Comparison of ENCODE assay signal across 32 cellular contexts in the genomic region with DNA sequence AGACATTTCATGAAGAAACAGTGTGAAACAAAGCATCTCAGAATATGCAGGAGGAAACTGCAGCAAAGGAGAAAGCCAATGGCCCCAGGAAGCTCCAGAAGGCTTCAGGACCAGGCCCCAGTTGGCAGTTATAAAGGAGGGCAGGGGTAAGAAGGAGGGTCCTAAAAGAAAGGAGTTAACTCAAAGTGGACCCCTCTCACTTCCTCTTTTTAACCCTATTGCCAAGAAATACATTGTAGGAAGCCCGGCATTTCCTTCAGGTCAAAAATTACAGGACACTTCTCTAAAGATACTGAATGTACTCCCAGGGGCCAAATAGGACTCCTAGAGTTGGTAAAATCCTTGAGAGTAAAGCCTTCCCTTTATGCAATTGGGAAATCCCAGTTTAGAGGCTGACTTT.
"Had no signal": no experiment of that assay in that cellular context is flagged by ENCODE, and none has a peak within 500 bp of the region (broad histone marks: within the 10 kb centered on the region; RNA-seq: fewer than 3 reads in every experiment).

No MANE protein-coding gene starts in this region.

- DNase-seq: activated CD4-positive, alpha-beta memory T cell treated with anti-CD3 and anti-CD28 coated beads for 36 hours; activated CD4-positive, alpha-beta T cell treated with anti-CD3 and anti-CD28 coated beads, Interleukin-2, amount 10 ng/mL, durations not matched to agents 7 days and 5 days; activated CD4-positive, CD25-positive, alpha-beta regulatory T cell; activated CD8-positive, alpha-beta memory T cell treated with anti-CD3 and anti-CD28 coated beads for 24 hours; activated gamma-delta T cell; activated naive CD4-positive, alpha-beta T cell treated with anti-CD3 and anti-CD28 coated beads, Interleukin-2, amount 10 ng/mL, durations not matched to agents 7 days and 5 days; activated naive CD8-positive, alpha-beta T cell treated with anti-CD3 and anti-CD28 coated beads, Interleukin-2, amount 10 ng/mL, durations not matched to agents 7 days and 5 days; activated T-cell treated with anti-CD3 and anti-CD28 coated beads for 4 hours; activated T-cell treated with anti-CD3 and anti-CD28 coated beads, Interleukin-2, amount 50 U/mL, for 48 hours; adrenal gland; anterior cingulate cortex; cerebellar nuclear complex; MG63; NCI-H1092 treated with DMSO at 0.1 percent for 48 hours; NCI-H1417 treated with DMSO at 0.1 percent for 48 hours; NCI-H1694; NCI-H2029; NCI-H2107; NCI-H2171 treated with DMSO at 0.1 percent for 48 hours; NCI-H345; NCI-H510A; NCI-H526 treated with DMSO at 0.1 percent for 48 hours; NCI-H82; PC-3; SHP77 treated with DMSO at 0.1 percent for 48 hours; T-cell; T-helper 2 cell; T1000 had no signal

- H3K36me3 ChIP-seq: adrenal gland, MG63 had no signal

- FAIRE-seq: colon, RCC 7860 had no signal

- ATAC-seq: activated T-helper 17 cell treated with anti-CD3 and anti-CD28 coated beads, Interleukin-2, amount 50 U/mL, for 72 hours; PC-3; T-cell had no signal

- H3K4me3 ChIP-seq: adrenal gland, MG63 had no signal

- H3K9me3 ChIP-seq: adrenal gland, MG63 had no signal

- H3K27ac ChIP-seq: adrenal gland, VCaP had no signal

- H3K4me1 ChIP-seq: adrenal gland had no signal
